In the genomic region with DNA sequence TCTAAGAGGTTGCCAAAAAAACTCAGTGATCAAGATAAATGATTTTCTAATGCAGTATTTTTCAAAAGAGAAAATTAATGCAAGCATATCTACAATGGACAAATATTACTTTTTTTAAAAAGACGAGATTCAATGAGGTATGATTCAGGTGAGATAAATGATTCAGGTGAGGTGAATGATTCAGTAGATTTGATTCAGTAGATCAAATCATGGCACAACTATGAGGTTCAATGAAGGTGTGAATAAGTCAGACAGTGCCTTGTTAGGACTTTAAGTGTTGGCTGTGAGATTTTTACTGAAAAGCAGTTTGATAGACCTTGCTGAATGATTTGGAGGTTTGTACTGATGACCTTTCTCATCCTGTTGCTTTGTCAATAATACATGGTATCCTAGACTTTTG, we compare ENCODE assay signal across 25 cellular contexts.
"Had no signal": no experiment of that assay in that cellular context is flagged by ENCODE, and none has a peak within 500 bp of the region (broad histone marks: within the 10 kb centered on the region; RNA-seq: fewer than 3 reads in every experiment).

No MANE protein-coding gene starts in this region.

- H3K4me1 ChIP-seq: colonic mucosa, esophagus squamous epithelium, gastroesophageal sphincter, heart left ventricle, left lung, lower lobe of right lung had no signal

- H3K79me2 ChIP-seq: hepatocyte had no signal

- FAIRE-seq: endometrium, frontal cortex had no signal

- H3K36me3 ChIP-seq: colonic mucosa, esophagus squamous epithelium, gastroesophageal sphincter, heart left ventricle, left lung, lower lobe of right lung had no signal

- ATAC-seq: effector memory CD8-positive, alpha-beta T cell; esophagus mucosa; gastroesophageal sphincter; heart left ventricle; left cardiac atrium; left ventricle myocardium superior; lower lobe of right lung; mucosa of descending colon had no signal

- H3K27me3 ChIP-seq: colonic mucosa, esophagus squamous epithelium, gastroesophageal sphincter, heart left ventricle, hepatocyte, left lung had no signal

- DNase-seq: colonic mucosa; cortex of kidney; effector CD8-positive, alpha-beta T cell; effector memory CD8-positive, alpha-beta T cell; endodermal cell; erythroblast; esophagus squamous epithelium; foreskin fibroblast; heart left ventricle; hypothalamus; immature natural killer cell; islet precursor cell; left cardiac atrium; left lung; left ventricle myocardium superior; lower lobe of right lung; mesenchymal stem cell; mucosa of descending colon; naive B cell had no signal

- H3K27ac ChIP-seq: colonic mucosa, epithelial cell of prostate, esophagus squamous epithelium, gastroesophageal sphincter, heart left ventricle, hepatocyte, left lung, lower lobe of right lung had no signal

- H3K4me3 ChIP-seq: colonic mucosa, esophagus squamous epithelium, gastroesophageal sphincter, heart left ventricle, hepatocyte, left lung, lower lobe of right lung, mucosa of descending colon had no signal

- H3K4me2 ChIP-seq: hepatocyte had no signal

- H2AFZ ChIP-seq: hepatocyte had no signal

- H3K9me3 ChIP-seq: colonic mucosa, esophagus squamous epithelium, gastroesophageal sphincter, left lung, lower lobe of right lung had no signal
